Comparison of ENCODE assay signal across 16 cellular contexts in genomic region chr7:5626456-5626855, GRCh38. TPM values are rescaled to one million over a fixed set of nuclear protein-coding genes. Genes with fewer than 3 reads are reported as not detected.
DNase-seq lines count a peak whose midpoint lies in the region; ATAC-seq, FAIRE-seq and TF ChIP-seq lines count a peak whose summit lies in the region.
"Had no signal": no experiment of that assay in that cellular context is flagged by ENCODE, and none has a peak within 500 bp of the region (broad histone marks: within the 10 kb centered on the region; RNA-seq: fewer than 3 reads in every experiment).

No MANE protein-coding gene starts in this region.

- TF ChIP-seq POLR2A in GM12878 (IDR thresholded peaks at IDR 0.05; ENCODE audit: low read depth, low read length) = no peak

- H3K79me2 ChIP-seq in GM23338 (replicated peaks; ENCODE audit: insufficient read depth) = no peaks in the 10 kb centered on the region
- no peaks in the 10 kb centered on the region for H3K79me2 ChIP-seq in GM12878 (ENCODE audit: control insufficient read depth, insufficient read depth, low read length)

- H3K4me2 ChIP-seq in GM23338 (no peak overlapping the region), GM12878 (ENCODE audit: control insufficient read depth, insufficient read depth) (no peak overlapping the region)

- H3K4me1 ChIP-seq in GM23338 (ENCODE audit: insufficient read depth) (peaks cover 8% of the 10 kb centered on the region; the same call in 1 of the 2 replicates), GM12878 (ENCODE audit: control insufficient read depth, insufficient read depth, low read length) (peaks cover 8% of the 10 kb centered on the region)
- H3K4me1 ChIP-seq in naive thymus-derived CD4-positive, alpha-beta T cell (ENCODE audit: control insufficient read depth in 2 of 2, insufficient read depth in 2 of 2, low read length in 2 of 2) = peaks cover 5 to 17% of the 10 kb centered on the region in 2 donors

- H3K36me3 ChIP-seq in GM23338 (ENCODE audit: insufficient read depth) = 0 out of 2 replicates have a peak, but pooled peaks cover 3% of the 10 kb centered on the region
- peaks cover 15 to 29% of the 10 kb centered on the region in 2 experiments; a peak in 3 of 4 replicates for H3K36me3 ChIP-seq in GM12878 (ENCODE audit: control insufficient read depth in 2 of 2, insufficient read depth in 2 of 2, low read length in 1 of 2)
- peaks cover 0 to 69% (median 9%) of the 10 kb centered on the region in 3 experiments for H3K36me3 ChIP-seq in naive thymus-derived CD4-positive, alpha-beta T cell (ENCODE audit: control insufficient read depth in 2 of 3, insufficient read depth in 3 of 3, low read length in 3 of 3)

- H3K27ac ChIP-seq in AG04450 (ENCODE audit: low read depth, low read length) = peak overlapping the region; percentile 33
- no peak overlapping the region for H3K27ac ChIP-seq in GM23338 (ENCODE audit: low read depth)
- no peak overlapping the region for H3K27ac ChIP-seq in GM12878 (ENCODE audit: control insufficient read depth, insufficient read depth)
- H3K27ac ChIP-seq in naive thymus-derived CD4-positive, alpha-beta T cell (ENCODE audit: low read depth, low read length) = no peak overlapping the region

- H3K4me1 Mint-ChIP-seq in GM23338 = peaks cover 28% of the 10 kb centered on the region
- peaks cover 13 to 27% (median 18%) of the 10 kb centered on the region in 7 donors for H3K4me1 Mint-ChIP-seq in naive thymus-derived CD4-positive, alpha-beta T cell

- no peaks in the 10 kb centered on the region for H3K27me3 ChIP-seq in AG04450 (ENCODE audit: control insufficient read depth, insufficient read depth, low read length)
- no peaks in the 10 kb centered on the region for H3K27me3 ChIP-seq in GM23338 (ENCODE audit: insufficient read depth)
- no peaks in the 10 kb centered on the region for H3K27me3 ChIP-seq in GM12878 (replicated peaks in 1 of 2; ENCODE audit: control insufficient read depth in 2 of 2, insufficient read depth in 2 of 2, low read length in 1 of 2)
- H3K27me3 ChIP-seq in naive thymus-derived CD4-positive, alpha-beta T cell (ENCODE audit: control insufficient read depth in 2 of 2, insufficient read depth in 2 of 2, low read length in 2 of 2) = no peaks in the 10 kb centered on the region

- no peaks in the 10 kb centered on the region for H3K9me2 ChIP-seq in GM23338 (ENCODE audit: insufficient read depth)

- no peak overlapping the region for H3K9ac ChIP-seq in GM12878 (ENCODE audit: control insufficient read depth, insufficient read depth, low read length)

- H3F3A ChIP-seq in GM23338 (replicated peaks; ENCODE audit: low read depth) = 0 out of 2 replicates have a peak, but pooled peaks cover 9% of the 10 kb centered on the region

- no peak for FAIRE-seq in GM12878 (lab: Jason Lieb, UNC)

- ATAC-seq in GM23338 (peak; percentile 47), GM12878 (peak; percentile 38), GM19023 (IDR thresholded peaks at IDR 0.05; ENCODE audit: unreplicated experiment) (no peak), HG03139 (IDR thresholded peaks at IDR 0.05; ENCODE audit: unreplicated experiment) (no peak), HG03025 (IDR thresholded peaks at IDR 0.05; ENCODE audit: low FRiP score, unreplicated experiment) (no peak)
- ATAC-seq in naive thymus-derived CD4-positive, alpha-beta T cell = no peak
- ATAC-seq: HCT116; stimulated activated naive CD8-positive, alpha-beta T cell treated with anti-CD3 and anti-CD28 coated beads, Interleukin-15, amount 100 ng/mL, for 72 hours had no signal

- H3K27me3 Mint-ChIP-seq in GM23338 (ENCODE audit: insufficient read depth, low read depth, poor library complexity) = peaks cover 17% of the 10 kb centered on the region
- H3K27me3 Mint-ChIP-seq in naive thymus-derived CD4-positive, alpha-beta T cell = no peaks in the 10 kb centered on the region
- H3K27me3 Mint-ChIP-seq: stimulated activated naive CD8-positive, alpha-beta T cell treated with anti-CD3 and anti-CD28 coated beads, Interleukin-15, amount 100 ng/mL, for 72 hours had no signal

- H3K27ac Mint-ChIP-seq in GM23338 = no peak overlapping the region; the same call in 1 of the 2 replicates
- peak overlapping the region in 8 of 9 donors; percentile 34 to 79 (median 56) for H3K27ac Mint-ChIP-seq in naive thymus-derived CD4-positive, alpha-beta T cell

- RAD21 ChIA-PET in GM12878 (lab: Charles Lee; ENCODE audit: unreplicated experiment) = interaction anchor here (0.5 kb wide), 1 partner anchor 20 kb away, joined by 3 read pairs; no protein-coding TSS in a partner anchor

- BruUV-seq in GM12878 (replicated peaks; lab: Mats Ljungman, UMichigan) = no TSS peak

- H3K9me3 ChIP-seq in AG04450 (ENCODE audit: control insufficient read depth, insufficient read depth, low read length) (no peaks in the 10 kb centered on the region), GM12878 (replicated peaks; ENCODE audit: control insufficient read depth, insufficient read depth, low read length) (no peaks in the 10 kb centered on the region)
- no peaks in the 10 kb centered on the region for H3K9me3 ChIP-seq in naive thymus-derived CD4-positive, alpha-beta T cell (ENCODE audit: control insufficient read depth in 2 of 3, low read length in 3 of 3)

- intact Hi-C loops in GM12878 (cut with micrococcal nuclease; ENCODE audit: unreplicated experiment) = no loop called here
- intact Hi-C loops in naive thymus-derived CD4-positive, alpha-beta T cell (cut with micrococcal nuclease) = no loop called here

- H3K36me3 Mint-ChIP-seq in GM23338 (ENCODE audit: low read depth) = peaks cover 3% of the 10 kb centered on the region; the same call in 2 of the 3 replicates
- peaks cover 0 to 28% (median 2%) of the 10 kb centered on the region in 5 donors for H3K36me3 Mint-ChIP-seq in naive thymus-derived CD4-positive, alpha-beta T cell

- POLR2A ChIA-PET in AG04450 (lab: Yijun Ruan, JAX) = interaction anchor here (1.0 to 1.5 kb wide), 3 partner anchors 16 to 66 kb away, joined by 3 to 8 read pairs (median 6); no protein-coding TSS in a partner anchor
- POLR2A ChIA-PET in GM12878 (lab: Charles Lee) = no interaction called here
- POLR2A ChIA-PET in naive thymus-derived CD4-positive, alpha-beta T cell (lab: Charles Lee) = interaction anchor here (0.6 kb wide), 1 partner anchor 12 kb away, joined by 5 read pairs; no protein-coding TSS in a partner anchor

- TF ChIP-seq RAD21 in GM12878 (IDR thresholded peaks at IDR 0.05; ENCODE audit: insufficient read depth, low read depth, low read length) = no peak

- H4K20me1 ChIP-seq in GM23338 (replicated peaks; ENCODE audit: insufficient read depth) (no peaks in the 10 kb centered on the region), GM12878 (ENCODE audit: control insufficient read depth, insufficient read depth) (no peaks in the 10 kb centered on the region)

- TF ChIP-seq CTCF in AG04450 (IDR thresholded peaks at IDR 0.05; ENCODE audit: low read depth, low read length) (no peak), GM23338 (conservative IDR thresholded peaks at IDR 0.05; ENCODE audit: low read depth in 2 of 2) (no peak), GM12878 (IDR thresholded peaks at IDR 0.05 in 2 of 3, conservative IDR thresholded peaks at IDR 0.05 in 1 of 3; ENCODE audit: control insufficient read depth in 2 of 3, extremely low read depth in 1 of 3, insufficient read depth in 1 of 3, low read depth in 3 of 3, low read length in 3 of 3) (no peak)

- CTCF ChIA-PET in AG04450 (lab: Charles Lee) (interaction anchor here (0.7 to 2.2 kb wide), 6 partner anchors 11 to 183 kb away, joined by 3 to 10 read pairs (median 6); no protein-coding TSS in a partner anchor), GM12878 (lab: Yijun Ruan, JAX) (interaction anchor here (0.6 to 1.7 kb wide), 4 partner anchors 16 to 814 kb away, joined by 3 to 7 read pairs (median 4); no protein-coding TSS in a partner anchor)
- CTCF ChIA-PET in naive thymus-derived CD4-positive, alpha-beta T cell (lab: Charles Lee) = interaction anchor here (0.7 kb wide), 1 partner anchor 133 kb away, joined by 6 read pairs; no protein-coding TSS in a partner anchor

- SMC1A ChIA-PET in GM12878 (lab: Charles Lee; ENCODE audit: uncharacterized antibody, unreplicated experiment) = interaction anchor here (1.1 to 1.9 kb wide), 3 partner anchors 21 to 76 kb away, joined by 4 to 5 read pairs (median 4); no protein-coding TSS in a partner anchor

- H3K4me3 ChIP-seq in AG04450 (ENCODE audit: low read depth, low read length) (no peak overlapping the region), GM23338 (no peak overlapping the region), GM12878 (no peak overlapping the region)
- H3K4me3 ChIP-seq in naive thymus-derived CD4-positive, alpha-beta T cell (ENCODE audit: low read length) = no peak overlapping the region
- H3K4me3 ChIP-seq: lung, skin epidermis had no signal

- in situ Hi-C loops in GM12878 (cut with MboI) = no loop called here

- DNase-seq in AG04450 (ENCODE audit: low read depth, low spot score) (no peak), GM23338 (ENCODE audit: low spot score) (no peak), GM12878 (ENCODE audit: low read depth, low spot score) (no peak), kidney glomerular epithelial cell (lab: John Stamatoyannopoulos, UW) (no peak)
- DNase-seq in naive thymus-derived CD4-positive, alpha-beta T cell = no peak
- DNase-seq: DMS53; KBM-7; NCI-H1436; nucleus accumbens; stimulated activated naive CD8-positive, alpha-beta T cell treated with anti-CD3 and anti-CD28 coated beads, Interleukin-15, amount 100 ng/mL, for 72 hours had no signal

- TF ChIP-seq EP300 in GM12878 (IDR thresholded peaks at IDR 0.05; ENCODE audit: borderline replicate concordance in 1 of 2, control insufficient read depth in 1 of 2, low read depth in 2 of 2, low read length in 2 of 2) = no peak

- H3K9me3 Mint-ChIP-seq in GM23338 = no peaks in the 10 kb centered on the region
- peaks cover 0 to 2% (median 0%) of the 10 kb centered on the region in 11 donors for H3K9me3 Mint-ChIP-seq in naive thymus-derived CD4-positive, alpha-beta T cell
- H3K9me3 Mint-ChIP-seq: stimulated activated naive CD8-positive, alpha-beta T cell treated with anti-CD3 and anti-CD28 coated beads, Interleukin-15, amount 100 ng/mL, for 72 hours had no signal

- H2AFZ ChIP-seq in GM23338 (no peak overlapping the region), GM12878 (ENCODE audit: control insufficient read depth, low read depth, low read length) (no peak overlapping the region)

- H3K4me3 Mint-ChIP-seq in GM23338 = no peak overlapping the region
- no peak overlapping the region for H3K4me3 Mint-ChIP-seq in naive thymus-derived CD4-positive, alpha-beta T cell
- H3K4me3 Mint-ChIP-seq: stimulated activated naive CD8-positive, alpha-beta T cell treated with anti-CD3 and anti-CD28 coated beads, Interleukin-15, amount 100 ng/mL, for 72 hours had no signal

- 69% methylated on average over 6 of the region's 6 CpGs for WGBS in GM12878 (ENCODE audit: insufficient coverage, insufficient replicate concordance, low lambda C conversion rate, missing lambda C conversion rate)

RNA-seq across cellular contexts. Expression of gene FSCN1, which starts 33.8 kb away (rescaled TPM):
- 108 and 151 TPM in 2 replicates for polyA plus RNA-seq in AG04450 (2011; rRNA removed)
- 90.4 and 104 TPM in 2 replicates for polyA minus RNA-seq in AG04450 (2011; rRNA and poly(A)+ RNA removed)
- total RNA-seq in GM23338 (2014; rRNA removed; shearing (Covaris generic)) = 654 and 734 TPM in 2 replicates
- polyA plus RNA-seq in GM23338 (2016; fragmentation: Nextera tagmentation; extraction: Ambion mirVana) = 135 and 146 TPM in 2 replicates
- 180 and 207 TPM in 2 replicates for total RNA-seq in GM12878 (2013; cell fraction: nucleolus; rRNA removed)
- 172 and 215 TPM in 2 replicates for total RNA-seq in GM12878 (2014; rRNA removed)
- 49.8 and 64.8 TPM in 2 replicates for total RNA-seq in GM12878 (2014; rRNA removed; fragmentation: Illumina TruSeq; extraction: Trizol)
- total RNA-seq in GM12878 (2021) = 337 TPM in 2 replicates
- polyA plus RNA-seq in GM12878 (2011; ENCODE audit: low read depth) = 51.6 TPM
- 17.8 and 66.7 TPM in 2 replicates for polyA plus RNA-seq in GM12878 (2011; rRNA removed)
- 117 and 150 TPM in 2 replicates for polyA plus RNA-seq in GM12878 (2011; cell fraction: cytosol; rRNA removed)
- 170 and 231 TPM in 2 replicates for polyA plus RNA-seq in GM12878 (2011; cell fraction: nucleus; rRNA removed)
- polyA plus RNA-seq in GM12878 (2012) = 177 and 222 TPM in 2 replicates
- polyA plus RNA-seq in GM12878 (2014; fragmentation: Illumina TruSeq; extraction: Trizol) = 4.0 and 38.7 TPM in 2 replicates
- polyA plus RNA-seq in GM12878 (2014; fragmentation: Nextera tagmentation; extraction: Ambion mirVana) = 1 to 10 TPM in 1 of 2 experiments, under 1 TPM in 1; 0.50 to 1.6 TPM
- 207 and 254 TPM in 2 replicates for polyA plus RNA-seq in GM12878 (2014; rRNA removed)
- 100 to 1,000 TPM; 145 to 150 TPM for polyA plus RNA-seq in GM12878 (2016; fragmentation: Nextera tagmentation; extraction: Ambion mirVana)
- polyA minus RNA-seq in GM12878 (2011; rRNA and poly(A)+ RNA removed) = 37.2 and 72.4 TPM in 2 replicates
- polyA minus RNA-seq in GM12878 (2011; cell fraction: cytosol; rRNA and poly(A)+ RNA removed) = 109 and 127 TPM in 2 replicates
- polyA minus RNA-seq in GM12878 (2011; cell fraction: nucleus; rRNA and poly(A)+ RNA removed) = 73.0 and 111 TPM in 2 replicates
- total RNA-seq in naive thymus-derived CD4-positive, alpha-beta T cell = 10 to 100 TPM in 1 of 5 experiments, 1 to 10 TPM in 4; 1.1 to 22.6 (median 6.2) TPM
- under 1 TPM in 1 of 2 donors, not detected in 1; 0.09 TPM for polyA plus RNA-seq in naive thymus-derived CD4-positive, alpha-beta T cell

Comparison
In these comparisons a context has a peak if more than half of its experiments do, and no peak if none do; other contexts are left out.
1. ATAC-seq: peak in GM23338 (single experiment) and GM12878 (single experiment); none in naive thymus-derived CD4-positive, alpha-beta T cell (single experiment), GM19023 (single experiment), HG03139 (single experiment) and HG03025 (single experiment).